19 cellular contexts compared by ENCODE assay signal in the genomic region with DNA sequence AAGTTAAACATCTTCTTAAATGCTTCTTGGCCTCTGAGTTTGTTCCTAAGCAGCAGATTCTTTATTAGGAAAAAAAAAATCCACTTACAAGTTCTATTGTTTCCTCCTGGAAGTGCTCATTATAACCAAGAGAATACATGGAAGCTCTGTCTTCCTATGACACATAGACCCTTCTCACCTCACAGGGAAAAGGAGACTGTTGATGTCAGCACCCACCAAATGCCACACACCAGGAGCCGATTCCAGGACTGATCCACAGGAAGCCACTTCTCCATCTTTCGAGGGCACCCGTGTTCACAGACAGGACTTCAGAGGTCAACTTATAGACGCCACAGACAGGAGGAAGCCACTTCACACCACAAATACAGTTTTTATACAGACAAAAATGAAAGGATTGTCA. TPM values are rescaled to one million over a fixed set of nuclear protein-coding genes. Genes with fewer than 3 reads are reported as not detected.
A peak's percentile ranks its signal among the peaks of the same experiment; 100 is the strongest.
DNase-seq lines count a peak whose midpoint lies in the region; FAIRE-seq and TF ChIP-seq lines count a peak whose summit lies in the region.
"Had no signal": no experiment of that assay in that cellular context is flagged by ENCODE, and none has a peak within 500 bp of the region (broad histone marks: within the 10 kb centered on the region; RNA-seq: fewer than 3 reads in every experiment).

No MANE protein-coding gene starts in this region.

- no peaks in the 10 kb centered on the region for H4K20me1 ChIP-seq in fibroblast of lung (ENCODE audit: control insufficient read depth, extremely low read depth, insufficient read depth, low read length)

- no peak overlapping the region for H2AFZ ChIP-seq in fibroblast of lung (ENCODE audit: low read length)

- DNase-seq in RCC 7860 (ENCODE audit: low spot score) (peak; percentile 29), fibroblast of lung (ENCODE audit: low read depth in 2 of 2) (peak in 1 of 2 donors; percentile 53), pulmonary artery endothelial cell (ENCODE audit: low read depth, low spot score) (peak; percentile 87), cerebellar nuclear complex (lab: John Stamatoyannopoulos, UW) (no peak), inferior parietal cortex (ENCODE audit: extremely low spot score) (no peak), ecto neural progenitor cell (ENCODE audit: low spot score) (no peak), GM20000 (ENCODE audit: low spot score) (no peak)
- DNase-seq: activated CD8-positive, alpha-beta memory T cell treated with anti-CD3 and anti-CD28 coated beads, Interleukin-2, amount 10 ng/mL, durations not matched to agents 7 days and 5 days; amniotic stem cell; head of caudate nucleus; midbrain; NCI-H1436; Right ventricle myocardium superior; thyroid gland had no signal

- H3K4me3 ChIP-seq in fibroblast of lung (replicated peaks in 1 of 4; ENCODE audit: control extremely low read depth in 1 of 4, insufficient read depth in 1 of 4, low read depth in 3 of 4, low read length in 4 of 4), result no peak overlapping the region
- H3K4me3 ChIP-seq: thyroid gland had no signal

- no peaks in the 10 kb centered on the region for H3K4me1 ChIP-seq in fibroblast of lung (ENCODE audit: control insufficient read depth, extremely low read depth, insufficient read depth, low read length)

- no peaks in the 10 kb centered on the region for H3K9me3 ChIP-seq in fibroblast of lung (ENCODE audit: control insufficient read depth, insufficient read depth, low read depth, low read length)
- H3K9me3 ChIP-seq: thyroid gland had no signal

- FAIRE-seq in RCC 7860 (lab: Jason Lieb, UNC), result no peak
- FAIRE-seq: G401.6, small intestine had no signal

- TF ChIP-seq CTCF in C4-2B (conservative IDR thresholded peaks at IDR 0.05) (no peak), fibroblast of lung (conservative IDR thresholded peaks at IDR 0.05 in 1 of 2, IDR thresholded peaks at IDR 0.05 in 1 of 2; ENCODE audit: low read depth in 1 of 2, low read length in 2 of 2) (no peak), GM20000 (IDR thresholded peaks at IDR 0.05; ENCODE audit: extremely low read depth, missing control alignments) (no peak)

- no peak overlapping the region for H3K9ac ChIP-seq in fibroblast of lung (ENCODE audit: insufficient read depth, low read length)

- H3K79me2 ChIP-seq in fibroblast of lung (ENCODE audit: control insufficient read depth, insufficient read depth, low read length), result no peaks in the 10 kb centered on the region

- H3K27ac ChIP-seq in C4-2B, result peak overlapping the region; percentile 78
- peak overlapping the region; percentile 25 for H3K27ac ChIP-seq in fibroblast of lung (ENCODE audit: insufficient read depth, low read length)
- H3K27ac ChIP-seq: epithelial cell of prostate, thyroid gland had no signal

- peaks cover 2% of the 10 kb centered on the region for H3K27me3 ChIP-seq in fibroblast of lung (ENCODE audit: control insufficient read depth, insufficient read depth, low read length)
- H3K27me3 ChIP-seq: thyroid gland had no signal

- no peak overlapping the region for H3K4me2 ChIP-seq in fibroblast of lung (ENCODE audit: extremely low read depth, insufficient read depth, low read length)

- no peaks in the 10 kb centered on the region for H3K36me3 ChIP-seq in fibroblast of lung (ENCODE audit: control insufficient read depth, insufficient read depth, low read length)
- H3K36me3 ChIP-seq: thyroid gland had no signal

RNA-seq across cellular contexts. Expression of a gene that starts 13.4 kb away (rescaled TPM):
- total RNA-seq in fibroblast of lung (not detected in 2 replicates), pulmonary artery endothelial cell (not detected in 2 replicates)
- not detected in 2 replicates for polyA plus RNA-seq in fibroblast of lung
- not detected in 2 replicates for polyA plus RNA-seq in fibroblast of lung (2012)
- not detected in 2 replicates for polyA minus RNA-seq in fibroblast of lung (ENCODE audit: low replicate concordance)
- total RNA-seq: activated CD8-positive, alpha-beta memory T cell treated with anti-CD3 and anti-CD28 coated beads, Interleukin-2, amount 10 ng/mL, durations not matched to agents 7 days and 5 days; osteocyte; Right ventricle myocardium superior; thyroid gland had no signal

RNA-seq across cellular contexts. Expression of a gene that starts 37.4 kb away (rescaled TPM):
- 1.0 and 1.5 TPM in 2 replicates for total RNA-seq in fibroblast of lung
- 0.18 and 0.40 TPM in 2 replicates for polyA plus RNA-seq in fibroblast of lung
- polyA plus RNA-seq in fibroblast of lung (2012), result 0.30 and 0.80 TPM in 2 replicates
- 0.94 TPM in 1 of 2 replicates, not detected in the other for polyA minus RNA-seq in fibroblast of lung (ENCODE audit: low replicate concordance)
- 0.35 and 0.40 TPM in 2 replicates for total RNA-seq in pulmonary artery endothelial cell
- total RNA-seq: Right ventricle myocardium superior had no signal

Comparison
In these comparisons a context has a peak if more than half of its experiments do, and no peak if none do; other contexts are left out.
1. DNase-seq: peak in RCC 7860 (single experiment) and pulmonary artery endothelial cell (single experiment); none in cerebellar nuclear complex (0 of 2), inferior parietal cortex (single experiment), ecto neural progenitor cell (single experiment) and GM20000 (single experiment).